ENCODE assay signal across 15 cellular contexts in the genomic region with DNA sequence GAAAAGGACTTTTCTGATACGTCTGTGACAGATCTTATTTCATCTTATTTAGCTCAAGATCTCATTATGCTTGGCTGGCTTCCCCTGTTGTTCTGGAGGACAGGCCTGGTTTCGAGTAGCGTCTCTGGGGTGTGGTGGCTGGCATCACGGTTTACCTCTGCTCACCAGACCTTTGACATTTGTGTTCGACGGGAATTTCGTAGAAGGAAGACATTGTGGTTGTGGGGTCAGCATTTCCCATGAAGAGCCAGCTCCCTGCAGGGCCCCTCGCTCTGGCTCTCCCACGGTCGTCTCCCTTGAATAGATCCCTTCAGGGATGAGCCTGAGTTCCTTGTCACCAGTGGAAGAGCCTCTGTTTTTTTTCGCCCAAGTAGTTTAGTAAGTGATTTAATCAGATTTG.
DNase-seq lines count a peak whose midpoint lies in the region; TF ChIP-seq lines count a peak whose summit lies in the region.
"Had no signal": no experiment of that assay in that cellular context is flagged by ENCODE, and none has a peak within 500 bp of the region (broad histone marks: within the 10 kb centered on the region; RNA-seq: fewer than 3 reads in every experiment).

No MANE protein-coding gene starts in this region.

- peak overlapping the region; percentile 19 for H3K27ac ChIP-seq in brain microvascular endothelial cell
- no peak overlapping the region for H3K27ac ChIP-seq in esophagus muscularis mucosa (replicated peaks in 1 of 4)

- H3K27me3 ChIP-seq in brain microvascular endothelial cell (replicated peaks) (no peaks in the 10 kb centered on the region), esophagus muscularis mucosa (no peaks in the 10 kb centered on the region)

- H3K36me3 Mint-ChIP-seq in T-helper 2 cell treated with Interferon-gamma antibody and Interleukin-4, amounts not matched to agents 5 μg/mL and 100 μg/mL, for 36 hours (ENCODE audit: low read depth) = peaks cover 42% of the 10 kb centered on the region

- no peaks in the 10 kb centered on the region for H3K27me3 Mint-ChIP-seq in T-helper 2 cell treated with Interferon-gamma antibody and Interleukin-4, amounts not matched to agents 5 μg/mL and 100 μg/mL, for 36 hours (ENCODE audit: low read depth)
- H3K27me3 Mint-ChIP-seq: CD4-positive, alpha-beta memory T cell; IgD-negative memory B cell had no signal

- H3K36me3 ChIP-seq in brain microvascular endothelial cell (replicated peaks) = peaks cover 22% of the 10 kb centered on the region
- peaks cover 0 to 65% (median 41%) of the 10 kb centered on the region in 4 donors for H3K36me3 ChIP-seq in esophagus muscularis mucosa

- peaks cover 0 to 11% (median 0%) of the 10 kb centered on the region in 4 donors for H3K4me1 ChIP-seq in esophagus muscularis mucosa

- H3K9me3 ChIP-seq in esophagus muscularis mucosa = no peaks in the 10 kb centered on the region

- intact Hi-C loops in esophagus muscularis mucosa (cut with DNase I) = no loop called here

- no peak overlapping the region for H3K4me3 ChIP-seq in brain microvascular endothelial cell (ENCODE audit: low read depth, low read length)
- no peak overlapping the region for H3K4me3 ChIP-seq in esophagus muscularis mucosa

- 86% methylated on average over 11 of the region's 11 CpGs for WGBS in esophagus muscularis mucosa

- peak; percentile 79 for DNase-seq in DMS79 (lab: John Stamatoyannopoulos, UW)
- peak; percentile 40 for DNase-seq in brain microvascular endothelial cell
- DNase-seq in esophagus muscularis mucosa (ENCODE audit: extremely low spot score) = peak; percentile 26
- peak; percentile 47 for DNase-seq in pons (ENCODE audit: low spot score)
- no peak for DNase-seq in stimulated activated CD4-positive, alpha-beta T cell treated with anti-CD3 and anti-CD28 coated beads, Interleukin-4, amount 100 ng/mL, for 4 hours
- no peak for DNase-seq in NCI-H2196 treated with DMSO at 0.1 percent for 48 hours (lab: John Stamatoyannopoulos, UW; ENCODE audit: unreplicated experiment)
- no peak for DNase-seq in NCI-H446 (lab: John Stamatoyannopoulos, UW)
- DNase-seq in T-helper 2 cell treated with Interferon-gamma antibody and Interleukin-4, amounts not matched to agents 5 μg/mL and 100 μg/mL, for 36 hours (ENCODE audit: low spot score) = no peak
- DNase-seq: CD4-positive, alpha-beta memory T cell; Kasumi-1; NCI-H1105 treated with DMSO at 0.1 percent for 48 hours; NCI-H1694 treated with DMSO at 0.1 percent for 48 hours; NCI-H2107; NCI-H446 treated with DMSO at 0.1 percent for 48 hours had no signal

- H3K4me1 Mint-ChIP-seq in T-helper 2 cell treated with Interferon-gamma antibody and Interleukin-4, amounts not matched to agents 5 μg/mL and 100 μg/mL, for 36 hours (ENCODE audit: low read depth) = no peaks in the 10 kb centered on the region

- H3K4me3 Mint-ChIP-seq in T-helper 2 cell treated with Interferon-gamma antibody and Interleukin-4, amounts not matched to agents 5 μg/mL and 100 μg/mL, for 36 hours = no peak overlapping the region
- H3K4me3 Mint-ChIP-seq: CD4-positive, alpha-beta memory T cell; IgD-negative memory B cell had no signal

- no peak for TF ChIP-seq EP300 in esophagus muscularis mucosa (IDR thresholded peaks at IDR 0.05)

- TF ChIP-seq CTCF in brain microvascular endothelial cell (IDR thresholded peaks at IDR 0.05; ENCODE audit: low read depth, low read length, missing control alignments) (no peak), esophagus muscularis mucosa (IDR thresholded peaks at IDR 0.05) (no peak)

- no peaks in the 10 kb centered on the region for H3K9me3 Mint-ChIP-seq in T-helper 2 cell treated with Interferon-gamma antibody and Interleukin-4, amounts not matched to agents 5 μg/mL and 100 μg/mL, for 36 hours
- H3K9me3 Mint-ChIP-seq: CD4-positive, alpha-beta memory T cell; IgD-negative memory B cell had no signal

- no peak for TF ChIP-seq POLR2A in esophagus muscularis mucosa (IDR thresholded peaks at IDR 0.05; ENCODE audit: low read depth)

- in situ Hi-C loops in brain microvascular endothelial cell (cut with HindIII; ENCODE audit: low pct_ligation_motif_present, low sequenced_read_pairs) = no loop called here

- no peak overlapping the region for H3K27ac Mint-ChIP-seq in T-helper 2 cell treated with Interferon-gamma antibody and Interleukin-4, amounts not matched to agents 5 μg/mL and 100 μg/mL, for 36 hours
- H3K27ac Mint-ChIP-seq: IgD-negative memory B cell had no signal

Comparison
In these comparisons a context has a peak if more than half of its experiments do, and no peak if none do; other contexts are left out.
1. DNase-seq: peak in DMS79 (single experiment), brain microvascular endothelial cell (single experiment), esophagus muscularis mucosa (single experiment) and pons (single experiment); none in stimulated activated CD4-positive, alpha-beta T cell treated with anti-CD3 and anti-CD28 coated beads, Interleukin-4, amount 100 ng/mL, for 4 hours (0 of 2), NCI-H2196 treated with DMSO at 0.1 percent for 48 hours (single experiment), NCI-H446 (0 of 2) and T-helper 2 cell treated with Interferon-gamma antibody and Interleukin-4, amounts not matched to agents 5 μg/mL and 100 μg/mL, for 36 hours (single experiment).